Comparison of ENCODE assay signal across 9 cellular contexts in the genomic region with DNA sequence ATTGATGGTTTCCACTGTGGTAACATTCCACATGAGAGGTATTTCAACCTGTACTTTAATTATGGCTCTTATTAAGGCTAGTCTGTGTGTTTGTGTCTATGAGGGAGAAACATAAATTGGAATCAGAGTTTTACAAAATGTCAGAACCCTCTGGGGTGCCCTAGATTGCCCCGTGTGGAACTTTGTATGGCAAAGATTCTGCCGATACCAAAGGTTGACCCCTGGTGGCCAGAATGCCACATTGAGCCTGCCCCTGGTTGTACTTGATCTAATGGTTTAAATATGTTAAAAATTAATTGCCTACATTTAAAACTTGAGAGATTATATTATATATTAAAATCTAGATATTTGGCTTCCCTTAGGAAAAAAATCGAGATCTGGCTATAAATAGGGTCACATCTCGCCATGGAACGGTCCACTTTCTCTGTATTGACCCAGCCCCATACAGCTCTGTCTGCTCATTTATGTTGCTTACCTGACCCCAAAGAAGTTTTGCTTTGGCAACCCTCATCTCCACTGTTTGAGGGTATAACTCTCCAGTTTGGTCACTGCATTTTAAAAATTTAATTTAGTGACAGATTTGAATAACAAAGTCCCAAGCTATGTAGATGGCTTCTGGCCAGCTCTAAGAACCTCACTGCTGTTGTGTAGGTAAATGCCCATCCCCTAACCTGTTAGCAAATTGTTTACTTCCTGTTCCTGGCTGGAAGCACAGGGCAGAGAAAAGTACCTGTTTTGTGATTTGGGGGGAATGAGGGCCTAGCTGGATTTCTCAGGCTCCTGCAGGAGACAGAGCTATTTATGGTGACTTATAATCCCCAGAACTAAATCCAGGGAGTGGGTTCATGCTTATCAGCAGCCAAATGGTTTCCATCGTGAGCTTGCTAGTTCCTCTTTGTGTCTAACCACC.
DNase-seq lines count a peak whose midpoint lies in the region; ATAC-seq, FAIRE-seq and TF ChIP-seq lines count a peak whose summit lies in the region.
"Had no signal": no experiment of that assay in that cellular context is flagged by ENCODE, and none has a peak within 500 bp of the region (broad histone marks: within the 10 kb centered on the region; RNA-seq: fewer than 3 reads in every experiment).

No MANE protein-coding gene starts in this region.

- H3K4me1 ChIP-seq in HepG2 (ENCODE audit: insufficient read depth, low read length), result no peaks in the 10 kb centered on the region

- no peaks in the 10 kb centered on the region for H3K36me3 ChIP-seq in HepG2 (replicated peaks in 1 of 2; ENCODE audit: control insufficient read depth in 1 of 2, insufficient read depth in 2 of 2, low read length in 2 of 2)

- no peak for TF ChIP-seq POLR2A in HepG2 (IDR thresholded peaks at IDR 0.05; ENCODE audit: insufficient read depth in 1 of 2, low read depth in 2 of 2, low read length in 2 of 2)

- DNase-seq in CD1c-positive myeloid dendritic cell (ENCODE audit: extremely low spot score), result peak; percentile 62
- DNase-seq in HPDE6-E6E7 (ENCODE audit: extremely low spot score), result peak; percentile 64
- DNase-seq in T follicular helper cell (ENCODE audit: low read depth), result peak; percentile 28
- peak; percentile 45 for DNase-seq in HepG2 (ENCODE audit: low spot score)
- peak; percentile 24 to 29 for DNase-seq in stimulated activated CD8-positive, alpha-beta memory T cell treated with anti-CD3 and anti-CD28 coated beads, Interleukin-7, amount 100 ng/mL, for 4 hours (ENCODE audit: low read depth in 2 of 2)
- DNase-seq in cerebellum (ENCODE audit: low spot score), result no peak

- ATAC-seq in GM18868 (IDR thresholded peaks at IDR 0.05; ENCODE audit: unreplicated experiment), result peak; percentile 73
- ATAC-seq in HepG2, result peak; percentile 91

- H3K9me3 ChIP-seq in HepG2 (ENCODE audit: low read length), result no peaks in the 10 kb centered on the region

- H3K9me3 Mint-ChIP-seq in brain, result no peaks in the 10 kb centered on the region

- TF ChIP-seq CTCF in brain (conservative IDR thresholded peaks at IDR 0.05) (peak; percentile 70 to 88), HepG2 (CRISPR knock-in tag; IDR thresholded peaks at IDR 0.05) (peak; percentile 70)

- H3K4me3 ChIP-seq in HepG2 (replicated peaks in 1 of 3; ENCODE audit: insufficient read depth in 1 of 3, low read depth in 2 of 3, low read length in 3 of 3), result no peak overlapping the region

- 10% methylated on average over 6 of the region's 6 CpGs for WGBS in HepG2 (ENCODE audit: low lambda C conversion rate)

- H2AFZ ChIP-seq in HepG2 (ENCODE audit: low read length), result no peak overlapping the region

- H3K9ac ChIP-seq in HepG2 (ENCODE audit: insufficient read depth, low read depth, low read length), result no peak overlapping the region

- H3K79me2 ChIP-seq in HepG2 (ENCODE audit: insufficient read depth, low read length), result no peaks in the 10 kb centered on the region

- no TSS peak for BruUV-seq in HepG2 (replicated peaks; lab: Mats Ljungman, UMichigan)

- POLR2A ChIA-PET in HepG2 (lab: Yijun Ruan, JAX), result no interaction called here

- H3K4me3 Mint-ChIP-seq in brain, result no peak overlapping the region

- no peak overlapping the region for H3K27ac ChIP-seq in HepG2 (ENCODE audit: extremely low read length, insufficient read depth, low read length)

- TF ChIP-seq EP300 in HepG2 (IDR thresholded peaks at IDR 0.05; ENCODE audit: low read depth in 2 of 2, low read length in 2 of 2) (no peak), HepG2 (CRISPR knock-in tag; IDR thresholded peaks at IDR 0.05; ENCODE audit: borderline replicate concordance) (no peak)

- no peaks in the 10 kb centered on the region for H3K36me3 Mint-ChIP-seq in brain

- FAIRE-seq in HepG2 (lab: Jason Lieb, UNC), result peak; percentile 91
- FAIRE-seq: TTC549 had no signal

- no peak overlapping the region for H3K4me2 ChIP-seq in HepG2 (ENCODE audit: low read depth, low read length)

- CTCF ChIA-PET in HepG2 (lab: Yijun Ruan, JAX; ENCODE audit: low intra/inter-chr PET ratio, low total read pairs), result interaction anchor here (0.6 to 1.7 kb wide), 3 partner anchors 136 to 507 kb away, joined by 3 to 11 read pairs (median 3); no protein-coding TSS in a partner anchor

- H3K27me3 ChIP-seq in HepG2 (ENCODE audit: control insufficient read depth in 1 of 2, insufficient read depth in 2 of 2, low read length in 2 of 2), result peaks cover 0 to under 1% of the 10 kb centered on the region in 2 experiments; a peak in 4 of 5 replicates

- no peaks in the 10 kb centered on the region for H4K20me1 ChIP-seq in HepG2 (ENCODE audit: insufficient read depth, low read length)

- TF ChIP-seq RAD21 in HepG2 (CRISPR knock-in tag; IDR thresholded peaks at IDR 0.05), result no peak

- intact Hi-C loops in HepG2 (cut with micrococcal nuclease; ENCODE audit: unreplicated experiment), result loop anchor here (1.0 to 5.0 kb wide), 2 partner anchors 137 to 508 kb away; no protein-coding TSS in a partner anchor

- H3K4me1 Mint-ChIP-seq in brain, result peaks cover 6% of the 10 kb centered on the region

- H3K27me3 Mint-ChIP-seq in brain, result peaks cover 18% of the 10 kb centered on the region

- H3K27ac Mint-ChIP-seq in brain, result no peak overlapping the region

- in situ Hi-C loops in HepG2 (cut with HindIII; ENCODE audit: extremely low pct_ligation_motif_present, low pct_unique_long_range_greater_than_20kb), result loop anchor here (10.0 kb wide), 1 partner anchor 509 kb away; no protein-coding TSS in a partner anchor

TF ChIP-seq in HepG2, 621 proteins besides CTCF, POLR2A, EP300 and RAD21 (continues in another document):
- TF ChIP-seq ZNF614 (CRISPR knock-in tag; IDR thresholded peaks at IDR 0.05; ENCODE audit: borderline replicate concordance) (peak; percentile 100), KDM2A (CRISPR knock-in tag; IDR thresholded peaks at IDR 0.05; ENCODE audit: borderline replicate concordance, low read depth) (0 out of 2 replicates have a peak, but pooled peaks have one; percentile 34), ZNF652 (CRISPR knock-in tag; IDR thresholded peaks at IDR 0.05; ENCODE audit: borderline replicate concordance, low read depth) (peak; percentile 76), TEAD3 (CRISPR knock-in tag; optimal IDR thresholded peaks at IDR 0.05; ENCODE audit: borderline replicate concordance) (peak; percentile 76), STAG1 (CRISPR knock-in tag; IDR thresholded peaks at IDR 0.05) (peak; percentile 59), SMAD3 (CRISPR knock-in tag; IDR thresholded peaks at IDR 0.05) (0 out of 2 replicates have a peak, but pooled peaks have one; percentile 30), SMC3 (IDR thresholded peaks at IDR 0.05; ENCODE audit: low read length) (peak; percentile 63), ZBTB21 (CRISPR knock-in tag; IDR thresholded peaks at IDR 0.05) (no peak), ZNF616 (CRISPR knock-in tag; IDR thresholded peaks at IDR 0.05; ENCODE audit: low read depth) (no peak), KLF12 (CRISPR knock-in tag; IDR thresholded peaks at IDR 0.05; ENCODE audit: borderline replicate concordance) (no peak)
- TF ChIP-seq, protein P1, sequence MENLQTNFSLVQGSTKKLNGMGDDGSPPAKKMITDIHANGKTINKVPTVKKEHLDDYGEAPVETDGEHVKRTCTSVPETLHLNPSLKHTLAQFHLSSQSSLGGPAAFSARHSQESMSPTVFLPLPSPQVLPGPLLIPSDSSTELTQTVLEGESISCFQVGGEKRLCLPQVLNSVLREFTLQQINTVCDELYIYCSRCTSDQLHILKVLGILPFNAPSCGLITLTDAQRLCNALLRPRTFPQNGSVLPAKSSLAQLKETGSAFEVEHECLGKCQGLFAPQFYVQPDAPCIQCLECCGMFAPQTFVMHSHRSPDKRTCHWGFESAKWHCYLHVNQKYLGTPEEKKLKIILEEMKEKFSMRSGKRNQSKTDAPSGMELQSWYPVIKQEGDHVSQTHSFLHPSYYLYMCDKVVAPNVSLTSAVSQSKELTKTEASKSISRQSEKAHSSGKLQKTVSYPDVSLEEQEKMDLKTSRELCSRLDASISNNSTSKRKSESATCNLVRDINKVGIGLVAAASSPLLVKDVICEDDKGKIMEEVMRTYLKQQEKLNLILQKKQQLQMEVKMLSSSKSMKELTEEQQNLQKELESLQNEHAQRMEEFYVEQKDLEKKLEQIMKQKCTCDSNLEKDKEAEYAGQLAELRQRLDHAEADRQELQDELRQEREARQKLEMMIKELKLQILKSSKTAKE (CRISPR knock-in tag; IDR thresholded peaks at IDR 0.05; ENCODE audit: borderline replicate concordance), result no peak
- TF ChIP-seq, protein P2, sequence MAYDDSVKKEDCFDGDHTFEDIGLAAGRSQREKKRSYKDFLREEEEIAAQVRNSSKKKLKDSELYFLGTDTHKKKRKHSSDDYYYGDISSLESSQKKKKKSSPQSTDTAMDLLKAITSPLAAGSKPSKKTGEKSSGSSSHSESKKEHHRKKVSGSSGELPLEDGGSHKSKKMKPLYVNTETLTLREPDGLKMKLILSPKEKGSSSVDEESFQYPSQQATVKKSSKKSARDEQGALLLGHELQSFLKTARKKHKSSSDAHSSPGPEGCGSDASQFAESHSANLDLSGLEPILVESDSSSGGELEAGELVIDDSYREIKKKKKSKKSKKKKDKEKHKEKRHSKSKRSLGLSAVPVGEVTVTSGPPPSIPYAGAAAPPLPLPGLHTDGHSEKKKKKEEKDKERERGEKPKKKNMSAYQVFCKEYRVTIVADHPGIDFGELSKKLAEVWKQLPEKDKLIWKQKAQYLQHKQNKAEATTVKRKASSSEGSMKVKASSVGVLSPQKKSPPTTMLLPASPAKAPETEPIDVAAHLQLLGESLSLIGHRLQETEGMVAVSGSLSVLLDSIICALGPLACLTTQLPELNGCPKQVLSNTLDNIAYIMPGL (CRISPR knock-in tag; IDR thresholded peaks at IDR 0.05; ENCODE audit: borderline replicate concordance in 1 of 2, low read depth in 1 of 2), result 0 out of 4 replicates have a peak, but pooled peaks of 1 of the 2 experiments have one; percentile 30
